ENCODE assay signal across 8 cellular contexts in genomic region chr1:160006312-160006940, GRCh38. TPM values are rescaled to one million over a fixed set of nuclear protein-coding genes. Genes with fewer than 3 reads are reported as not detected.
DNase-seq lines count a peak whose midpoint lies in the region; ATAC-seq, FAIRE-seq and TF ChIP-seq lines count a peak whose summit lies in the region.

No MANE protein-coding gene starts in this region.

- 23% methylated on average over 5 of the region's 5 CpGs for WGBS in prostate gland

- DNase-seq in AG20443 (ENCODE audit: low spot score) (peak; percentile 81), LoVo (ENCODE audit: low spot score) (peak; percentile 74), RWPE2 (ENCODE audit: low spot score) (peak; percentile 76), frontal cortex (ENCODE audit: low spot score in 2 of 2) (peak in 1 of 2 donors; percentile 27), prostate gland (ENCODE audit: low spot score) (peak; percentile 74)

- H3K4me1 Mint-ChIP-seq in activated T-helper 17 cell treated with anti-CD3 and anti-CD28 coated beads, Interleukin-2, amount 50 U/mL, for 72 hours, result no peaks in the 10 kb centered on the region

- H3K9me3 ChIP-seq in RWPE2 (ENCODE audit: severe bottlenecking) (no peaks in the 10 kb centered on the region), prostate gland (no peaks in the 10 kb centered on the region)

- ATAC-seq in GM19035 (IDR thresholded peaks at IDR 0.05; ENCODE audit: unreplicated experiment) (peak; percentile 74), RWPE2 (ENCODE audit: low read depth) (peak; percentile 89), HG02870 (IDR thresholded peaks at IDR 0.05; ENCODE audit: unreplicated experiment) (no peak)
- ATAC-seq in activated T-helper 17 cell treated with anti-CD3 and anti-CD28 coated beads, Interleukin-2, amount 50 U/mL, for 72 hours (replicated peaks), result peak; percentile 87

- H3K36me3 ChIP-seq in RWPE2 (ENCODE audit: low read depth) (no peaks in the 10 kb centered on the region), prostate gland (no peaks in the 10 kb centered on the region)

- H3K4me1 ChIP-seq in RWPE2 (ENCODE audit: insufficient read depth, poor library complexity, severe bottlenecking) (peaks cover 4% of the 10 kb centered on the region), prostate gland (replicated peaks) (no peaks in the 10 kb centered on the region)

- no peaks in the 10 kb centered on the region for H3K9me3 Mint-ChIP-seq in activated T-helper 17 cell treated with anti-CD3 and anti-CD28 coated beads, Interleukin-2, amount 50 U/mL, for 72 hours

- H3K4me3 ChIP-seq in RWPE2 (ENCODE audit: severe bottlenecking) (no peak overlapping the region), prostate gland (no peak overlapping the region)

- no peaks in the 10 kb centered on the region for H3K36me3 Mint-ChIP-seq in activated T-helper 17 cell treated with anti-CD3 and anti-CD28 coated beads, Interleukin-2, amount 50 U/mL, for 72 hours (ENCODE audit: low read depth)

- intact Hi-C loops in prostate gland (cut with DNase I), result loop anchor here (10.0 kb wide), 1 partner anchor 222 kb away; the partner anchor contains the start of gene DUSP23

- TF ChIP-seq CTCF in RWPE2 (IDR thresholded peaks at IDR 0.05; ENCODE audit: poor library complexity, severe bottlenecking) (peak; percentile 96), prostate gland (IDR thresholded peaks at IDR 0.05) (peak; percentile 74 to 84 (median 75))

- H3K27me3 Mint-ChIP-seq in activated T-helper 17 cell treated with anti-CD3 and anti-CD28 coated beads, Interleukin-2, amount 50 U/mL, for 72 hours, result peaks cover 3% of the 10 kb centered on the region

- no peak overlapping the region for H3K4me3 Mint-ChIP-seq in activated T-helper 17 cell treated with anti-CD3 and anti-CD28 coated beads, Interleukin-2, amount 50 U/mL, for 72 hours

- TF ChIP-seq POLR2A in prostate gland (IDR thresholded peaks at IDR 0.05), result no peak

- H3K27me3 ChIP-seq in RWPE2 (ENCODE audit: insufficient read depth, poor library complexity, severe bottlenecking) (no peaks in the 10 kb centered on the region), prostate gland (replicated peaks; ENCODE audit: insufficient read depth) (no peaks in the 10 kb centered on the region)

- no peak overlapping the region for H3K27ac Mint-ChIP-seq in activated T-helper 17 cell treated with anti-CD3 and anti-CD28 coated beads, Interleukin-2, amount 50 U/mL, for 72 hours

- H3K27ac ChIP-seq in RWPE2 (ENCODE audit: poor library complexity, severe bottlenecking) (no peak overlapping the region), prostate gland (no peak overlapping the region)

- peak; percentile 55 for FAIRE-seq in frontal cortex (lab: Jason Lieb, UNC)

RNA-seq across cellular contexts. Expression of gene PIGM, which starts 25.4 kb away (rescaled TPM):
- 1 to 10 TPM; 3.5 to 4.2 TPM for total RNA-seq in activated T-helper 17 cell treated with anti-CD3 and anti-CD28 coated beads, Interleukin-2, amount 50 U/mL, for 72 hours
- total RNA-seq in frontal cortex, result 7.7 TPM
- 1 to 10 TPM; 5.9 to 8.4 TPM for total RNA-seq in prostate gland

RNA-seq across cellular contexts. Expression of gene SLAMF9, which starts 52.4 kb away (rescaled TPM):
- total RNA-seq in activated T-helper 17 cell treated with anti-CD3 and anti-CD28 coated beads, Interleukin-2, amount 50 U/mL, for 72 hours, result not detected
- total RNA-seq in frontal cortex, result not detected
- not detected for total RNA-seq in prostate gland
